In the genomic region with DNA sequence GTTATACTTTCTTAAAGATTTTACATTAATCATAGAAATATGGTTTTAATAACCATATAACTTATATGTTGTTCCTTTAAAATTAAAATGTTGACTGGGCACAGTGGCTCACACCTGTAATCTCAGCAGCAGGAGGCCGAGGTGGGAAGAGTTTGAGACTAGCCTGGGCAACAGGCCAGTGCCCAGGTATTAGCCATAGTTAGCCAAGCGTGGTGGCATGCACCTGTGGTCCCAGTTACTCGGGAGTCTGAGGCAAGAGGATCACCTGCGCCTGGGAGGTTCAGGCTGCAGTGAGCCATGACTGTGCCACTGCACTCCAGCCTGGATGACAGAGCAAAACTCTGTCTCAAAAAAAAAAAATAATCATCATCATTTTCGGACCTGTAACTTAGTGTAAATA, we compare ENCODE assay signal across 32 cellular contexts.
"Had no signal": no experiment of that assay in that cellular context is flagged by ENCODE, and none has a peak within 500 bp of the region (broad histone marks: within the 10 kb centered on the region; RNA-seq: fewer than 3 reads in every experiment).

No MANE protein-coding gene starts in this region.

- H3K4me1 Mint-ChIP-seq: activated B cell treated with CpG ODN at 0.5 μM for 24 hours; activated CD4-positive, alpha-beta memory T cell treated with anti-CD3 and anti-CD28 coated beads, Interleukin-2, amount 10 ng/mL, durations not matched to agents 7 days and 5 days; activated CD4-positive, alpha-beta T cell treated with anti-CD3 and anti-CD28 coated beads for 36 hours; activated CD4-positive, alpha-beta T cell treated with anti-CD3 and anti-CD28 coated beads, Interleukin-2, amount 10 ng/mL, durations not matched to agents 7 days and 5 days; activated CD8-positive, alpha-beta memory T cell treated with anti-CD3 and anti-CD28 coated beads, Interleukin-2, amount 10 ng/mL, durations not matched to agents 7 days and 5 days; activated naive CD4-positive, alpha-beta T cell treated with anti-CD3 and anti-CD28 coated beads, Interleukin-2, amount 10 ng/mL, durations not matched to agents 7 days and 5 days; activated naive CD4-positive, alpha-beta T cell treated with anti-CD3 and anti-CD28 coated beads, Interleukin-2, amount 50 U/mL, for 24 hours; activated naive CD8-positive, alpha-beta T cell treated with anti-CD3 and anti-CD28 coated beads, Interleukin-2, amount 10 ng/mL, durations not matched to agents 7 days and 5 days; activated naive CD8-positive, alpha-beta T cell treated with anti-CD3 and anti-CD28 coated beads, Interleukin-2, amount 50 U/mL, for 24 hours; brain; central memory CD8-positive, alpha-beta T cell had no signal

- ATAC-seq: activated CD4-positive, alpha-beta T cell treated with anti-CD3 and anti-CD28 coated beads for 36 hours; activated CD8-positive, alpha-beta memory T cell treated with anti-CD3 and anti-CD28 coated beads, Interleukin-2, amount 10 ng/mL, durations not matched to agents 7 days and 5 days; activated CD8-positive, alpha-beta T cell treated with anti-CD3 and anti-CD28 coated beads, Interleukin-2, amount 10 ng/mL, durations not matched to agents 7 days and 5 days; activated naive CD8-positive, alpha-beta T cell treated with anti-CD3 and anti-CD28 coated beads, Interleukin-2, amount 50 U/mL, for 24 hours had no signal

- H3K27me3 Mint-ChIP-seq: activated B cell treated with CpG ODN at 0.5 μM for 24 hours; activated CD4-positive, alpha-beta memory T cell treated with anti-CD3 and anti-CD28 coated beads, Interleukin-2, amount 10 ng/mL, durations not matched to agents 7 days and 5 days; activated CD4-positive, alpha-beta T cell treated with anti-CD3 and anti-CD28 coated beads for 36 hours; activated CD4-positive, alpha-beta T cell treated with anti-CD3 and anti-CD28 coated beads, Interleukin-2, amount 10 ng/mL, durations not matched to agents 7 days and 5 days; activated CD8-positive, alpha-beta memory T cell treated with anti-CD3 and anti-CD28 coated beads, Interleukin-2, amount 10 ng/mL, durations not matched to agents 7 days and 5 days; activated naive CD4-positive, alpha-beta T cell treated with anti-CD3 and anti-CD28 coated beads, Interleukin-2, amount 10 ng/mL, durations not matched to agents 7 days and 5 days; activated naive CD4-positive, alpha-beta T cell treated with anti-CD3 and anti-CD28 coated beads, Interleukin-2, amount 50 U/mL, for 24 hours; activated naive CD8-positive, alpha-beta T cell; activated naive CD8-positive, alpha-beta T cell treated with anti-CD3 and anti-CD28 coated beads, Interleukin-2, amount 10 ng/mL, durations not matched to agents 7 days and 5 days; activated naive CD8-positive, alpha-beta T cell treated with anti-CD3 and anti-CD28 coated beads, Interleukin-2, amount 50 U/mL, for 24 hours; activated T-cell treated with anti-CD3 and anti-CD28 coated beads, Interleukin-2, amount 50 U/mL, for 24 hours; central memory CD8-positive, alpha-beta T cell had no signal

- H3K36me3 Mint-ChIP-seq: activated CD8-positive, alpha-beta memory T cell treated with anti-CD3 and anti-CD28 coated beads, Interleukin-2, amount 10 ng/mL, durations not matched to agents 7 days and 5 days; activated naive CD4-positive, alpha-beta T cell treated with anti-CD3 and anti-CD28 coated beads, Interleukin-2, amount 10 ng/mL, durations not matched to agents 7 days and 5 days had no signal

- DNase-seq: activated B cell treated with CpG ODN at 0.5 μM for 24 hours; activated CD4-positive, alpha-beta memory T cell treated with anti-CD3 and anti-CD28 coated beads, Interleukin-2, amount 10 ng/mL, durations not matched to agents 7 days and 5 days; activated CD4-positive, alpha-beta T cell treated with anti-CD3 and anti-CD28 coated beads for 36 hours; activated CD4-positive, alpha-beta T cell treated with anti-CD3 and anti-CD28 coated beads for 48 hours; activated CD4-positive, alpha-beta T cell treated with anti-CD3 and anti-CD28 coated beads, Interleukin-2, amount 10 ng/mL, durations not matched to agents 7 days and 5 days; activated CD4-positive, alpha-beta T cell treated with anti-CD3 and anti-CD28 coated beads, Interleukin-2, amount 50 U/mL, for 48 hours; activated CD4-positive, CD25-positive, alpha-beta regulatory T cell treated with anti-CD3 and anti-CD28 coated beads, Interleukin-2, amount 50 U/mL, for 72 hours; activated CD8-positive, alpha-beta memory T cell treated with anti-CD3 and anti-CD28 coated beads for 24 hours; activated CD8-positive, alpha-beta memory T cell treated with anti-CD3 and anti-CD28 coated beads, Interleukin-2, amount 10 ng/mL, durations not matched to agents 7 days and 5 days; activated CD8-positive, alpha-beta memory T cell treated with anti-CD3 and anti-CD28 coated beads, Interleukin-2, amount 50 U/mL, for 48 hours; activated CD8-positive, alpha-beta T cell treated with anti-CD3 and anti-CD28 coated beads, Interleukin-2, amount 10 ng/mL, durations not matched to agents 7 days and 5 days; activated effector memory CD4-positive, alpha-beta T cell treated with Interleukin-2 at 50 U/mL for 16 hours; activated gamma-delta T cell; activated naive CD4-positive, alpha-beta T cell treated with anti-CD3 and anti-CD28 coated beads, Interleukin-2, amount 10 ng/mL, durations not matched to agents 7 days and 5 days; activated naive CD4-positive, alpha-beta T cell treated with Interleukin-2 at 50 U/mL for 16 hours; activated naive CD8-positive, alpha-beta T cell treated with anti-CD3 and anti-CD28 coated beads, Interleukin-2, amount 10 ng/mL, durations not matched to agents 7 days and 5 days; activated naive CD8-positive, alpha-beta T cell treated with anti-CD3 and anti-CD28 coated beads, Interleukin-2, amount 50 U/mL, for 24 hours; activated T-cell treated with anti-CD3 and anti-CD28 coated beads, Interleukin-2, amount 50 U/mL, for 24 hours; activated T-cell treated with anti-CD3 and anti-CD28 coated beads, Interleukin-2, amount 50 U/mL, for 48 hours; amygdala; anterior cingulate cortex; caudate nucleus; cerebellar nuclear complex; T-helper 2 cell; T-helper 9 cell had no signal

- H3K4me3 Mint-ChIP-seq: activated B cell treated with CpG ODN at 0.5 μM for 24 hours; activated CD4-positive, alpha-beta memory T cell treated with anti-CD3 and anti-CD28 coated beads, Interleukin-2, amount 10 ng/mL, durations not matched to agents 7 days and 5 days; activated CD4-positive, alpha-beta T cell treated with anti-CD3 and anti-CD28 coated beads for 36 hours; activated CD4-positive, alpha-beta T cell treated with anti-CD3 and anti-CD28 coated beads, Interleukin-2, amount 10 ng/mL, durations not matched to agents 7 days and 5 days; activated CD8-positive, alpha-beta memory T cell treated with anti-CD3 and anti-CD28 coated beads, Interleukin-2, amount 10 ng/mL, durations not matched to agents 7 days and 5 days; activated CD8-positive, alpha-beta T cell treated with anti-CD3 and anti-CD28 coated beads, Interleukin-2, amount 10 ng/mL, durations not matched to agents 7 days and 5 days; activated naive CD4-positive, alpha-beta T cell treated with anti-CD3 and anti-CD28 coated beads, Interleukin-2, amount 10 ng/mL, durations not matched to agents 7 days and 5 days; activated naive CD4-positive, alpha-beta T cell treated with anti-CD3 and anti-CD28 coated beads, Interleukin-2, amount 50 U/mL, for 24 hours; activated naive CD8-positive, alpha-beta T cell; activated naive CD8-positive, alpha-beta T cell treated with anti-CD3 and anti-CD28 coated beads, Interleukin-2, amount 10 ng/mL, durations not matched to agents 7 days and 5 days; activated naive CD8-positive, alpha-beta T cell treated with anti-CD3 and anti-CD28 coated beads, Interleukin-2, amount 50 U/mL, for 24 hours; activated T-cell treated with anti-CD3 and anti-CD28 coated beads, Interleukin-2, amount 50 U/mL, for 24 hours; brain; central memory CD8-positive, alpha-beta T cell; T-helper 1 cell treated with Interleukin-12 subunit alpha and Interleukin-12 subunit beta and Interleukin-4 antibody, amounts not matched to agents 30 μg/mL and 1 μg/mL, for 36 hours; T-helper 2 cell treated with Interferon-gamma antibody and Interleukin-4, amounts not matched to agents 5 μg/mL and 100 μg/mL, for 36 hours had no signal

- H3K27ac Mint-ChIP-seq: activated B cell treated with CpG ODN at 0.5 μM for 24 hours; activated CD4-positive, alpha-beta memory T cell treated with anti-CD3 and anti-CD28 coated beads, Interleukin-2, amount 10 ng/mL, durations not matched to agents 7 days and 5 days; activated CD4-positive, alpha-beta T cell treated with anti-CD3 and anti-CD28 coated beads for 36 hours; activated CD4-positive, alpha-beta T cell treated with anti-CD3 and anti-CD28 coated beads, Interleukin-2, amount 10 ng/mL, durations not matched to agents 7 days and 5 days; activated CD8-positive, alpha-beta memory T cell treated with anti-CD3 and anti-CD28 coated beads, Interleukin-2, amount 10 ng/mL, durations not matched to agents 7 days and 5 days; activated CD8-positive, alpha-beta T cell treated with anti-CD3 and anti-CD28 coated beads, Interleukin-2, amount 10 ng/mL, durations not matched to agents 7 days and 5 days; activated naive CD4-positive, alpha-beta T cell treated with anti-CD3 and anti-CD28 coated beads, Interleukin-2, amount 10 ng/mL, durations not matched to agents 7 days and 5 days; activated naive CD4-positive, alpha-beta T cell treated with anti-CD3 and anti-CD28 coated beads, Interleukin-2, amount 50 U/mL, for 24 hours; activated naive CD8-positive, alpha-beta T cell; activated naive CD8-positive, alpha-beta T cell treated with anti-CD3 and anti-CD28 coated beads, Interleukin-2, amount 10 ng/mL, durations not matched to agents 7 days and 5 days; activated naive CD8-positive, alpha-beta T cell treated with anti-CD3 and anti-CD28 coated beads, Interleukin-2, amount 50 U/mL, for 24 hours; activated T-cell treated with anti-CD3 and anti-CD28 coated beads, Interleukin-2, amount 50 U/mL, for 24 hours; activated T-helper 2 cell treated with anti-CD3 and anti-CD28 coated beads, Interferon-gamma antibody, Interleukin-2, Interleukin-4, amounts not matched to agents 10 μg/mL and 5 μg/mL and 100 μg/mL, durations not matched to agents 14 hours and 24 hours and 36 hours; brain; T-helper 1 cell treated with Interleukin-12 subunit alpha and Interleukin-12 subunit beta and Interleukin-4 antibody, amounts not matched to agents 30 μg/mL and 1 μg/mL, for 36 hours; T-helper 2 cell treated with Interferon-gamma antibody and Interleukin-4, amounts not matched to agents 5 μg/mL and 100 μg/mL, for 36 hours had no signal
